8 cellular contexts compared by ENCODE assay signal in genomic region chr15:51076898-51077564, GRCh38. TPM values are rescaled to one million over a fixed set of nuclear protein-coding genes. Genes with fewer than 3 reads are reported as not detected.
DNase-seq lines count a peak whose midpoint lies in the region; ATAC-seq and TF ChIP-seq lines count a peak whose summit lies in the region.

No MANE protein-coding gene starts in this region.

- POLR2A ChIA-PET in MCF 10A (lab: Yijun Ruan, JAX), result no interaction called here

- H3K9me3 ChIP-seq in mammary epithelial cell (replicated peaks; ENCODE audit: insufficient read depth, low read length) (no peaks in the 10 kb centered on the region), psoas muscle (no peaks in the 10 kb centered on the region), HAP-1 (no peaks in the 10 kb centered on the region)

- intact Hi-C loops in MCF 10A (cut with micrococcal nuclease), result no loop called here
- intact Hi-C loops in mammary epithelial cell (cut with micrococcal nuclease), result no loop called here
- intact Hi-C loops in psoas muscle (cut with DNase I), result no loop called here

- no peaks in the 10 kb centered on the region for H3K79me2 ChIP-seq in mammary epithelial cell (ENCODE audit: insufficient read depth, low read length)

- H4K20me1 ChIP-seq in mammary epithelial cell (ENCODE audit: insufficient read depth, low read length), result no peaks in the 10 kb centered on the region

- H3K9ac ChIP-seq in mammary epithelial cell (ENCODE audit: insufficient read depth, low read length), result no peak overlapping the region

- WGBS in mammary epithelial cell (ENCODE audit: low coverage, missing lambda C conversion rate), result 96% methylated on average over 17 of the region's 25 CpGs
- 79 to 86% (median 81%) methylated on average over 25 of the region's 25 CpGs for WGBS in psoas muscle, 3 donors

- H3K27ac Mint-ChIP-seq in MCF 10A (ENCODE audit: low read depth, unreplicated experiment), result peak overlapping the region; percentile 46

- no peaks in the 10 kb centered on the region for H3K27me3 Mint-ChIP-seq in MCF 10A (ENCODE audit: insufficient read depth, unreplicated experiment)

- no peak overlapping the region for H3K4me3 Mint-ChIP-seq in MCF 10A (ENCODE audit: unreplicated experiment)

- TF ChIP-seq CTCF in MCF 10A (IDR thresholded peaks at IDR 0.05; ENCODE audit: unreplicated experiment) (no peak), mammary epithelial cell (conservative IDR thresholded peaks at IDR 0.05 in 1 of 2, IDR thresholded peaks at IDR 0.05 in 1 of 2; ENCODE audit: extremely low read depth in 1 of 2, insufficient read depth in 1 of 2, low read depth in 1 of 2, low read length in 2 of 2) (no peak), psoas muscle (IDR thresholded peaks at IDR 0.05) (no peak)

- H3K36me3 ChIP-seq in mammary epithelial cell (ENCODE audit: insufficient read depth, low read length) (no peaks in the 10 kb centered on the region), psoas muscle (ENCODE audit: insufficient read depth in 1 of 2, low read depth in 1 of 2) (no peaks in the 10 kb centered on the region), HAP-1 (replicated peaks) (no peaks in the 10 kb centered on the region)

- H2AFZ ChIP-seq in mammary epithelial cell (ENCODE audit: low read depth, low read length), result no peak overlapping the region

- no peak overlapping the region for H3K4me2 ChIP-seq in mammary epithelial cell (ENCODE audit: insufficient read depth, low read depth, low read length)

- dilution Hi-C loops in mammary epithelial cell (cut with HindIII; ENCODE audit: low sequenced_read_pairs), result no loop called here

- H3K27me3 ChIP-seq in mammary epithelial cell (ENCODE audit: insufficient read depth, low read length) (no peaks in the 10 kb centered on the region), psoas muscle (ENCODE audit: insufficient read depth in 3 of 3, low read length in 2 of 3) (peaks cover 0 to 3% (median 0%) of the 10 kb centered on the region in 3 donors), HAP-1 (ENCODE audit: low read depth) (no peaks in the 10 kb centered on the region)

- peaks cover 12% of the 10 kb centered on the region for H3K36me3 Mint-ChIP-seq in MCF 10A (ENCODE audit: insufficient read depth, unreplicated experiment)

- H3K27ac ChIP-seq in mammary epithelial cell (ENCODE audit: insufficient read depth, low read depth, low read length), result no peak overlapping the region
- no peak overlapping the region for H3K27ac ChIP-seq in psoas muscle

- BruUV-seq in MCF 10A (replicated peaks; lab: Mats Ljungman, UMichigan) (no TSS peak), mammary epithelial cell (replicated peaks; lab: Mats Ljungman, UMichigan) (no TSS peak)

- H3K4me1 ChIP-seq in mammary epithelial cell (ENCODE audit: insufficient read depth, low read length) (peaks cover 25% of the 10 kb centered on the region), psoas muscle (no peaks in the 10 kb centered on the region), HAP-1 (no peaks in the 10 kb centered on the region)

- CTCF ChIA-PET in MCF 10A (lab: Yijun Ruan, JAX) (interaction anchor here (0.8 to 1.6 kb wide), 4 partner anchors 12 to 86 kb away, joined by 3 to 4 read pairs (median 3); no protein-coding TSS in a partner anchor), mammary epithelial cell (lab: Charles Lee; ENCODE audit: low non-redundant PET) (no interaction called here)

- DNase-seq in MCF 10A (ENCODE audit: unreplicated experiment), result no peak
- DNase-seq in mammary epithelial cell, result no peak
- DNase-seq in RPMI7951 (ENCODE audit: low read depth), result peak; percentile 98
- peak; percentile 27 for DNase-seq in fibroblast of the conjunctiva (ENCODE audit: low read depth)
- DNase-seq in psoas muscle, result peak; percentile 45 to 65
- no peak for DNase-seq in HPDE6-E6E7 (ENCODE audit: extremely low spot score)
- DNase-seq in HAP-1 (ENCODE audit: low spot score in 2 of 2), result no peak
- no peak for DNase-seq in NCI-H2227 (lab: John Stamatoyannopoulos, UW; ENCODE audit: unreplicated experiment)

- in situ Hi-C loops in mammary epithelial cell (cut with MboI; ENCODE audit: low sequenced_read_pairs in 2 of 2), result no loop called here
- in situ Hi-C loops in HAP-1 (cut with MboI; ENCODE audit: low sequenced_read_pairs), result no loop called here

- no peak overlapping the region for H3K4me3 ChIP-seq in mammary epithelial cell (replicated peaks in 1 of 3; ENCODE audit: insufficient read depth in 1 of 3, low read depth in 2 of 3, low read length in 3 of 3)
- H3K4me3 ChIP-seq in psoas muscle, result peak overlapping the region; percentile 36
- no peak overlapping the region for H3K4me3 ChIP-seq in HAP-1

- peaks cover 26% of the 10 kb centered on the region for H3K4me1 Mint-ChIP-seq in MCF 10A (ENCODE audit: insufficient read depth, unreplicated experiment)

- H3K9me3 Mint-ChIP-seq in MCF 10A (ENCODE audit: unreplicated experiment), result no peaks in the 10 kb centered on the region

- ATAC-seq in psoas muscle, result peak in 2 of 4 donors; percentile 35 to 36

RNA-seq across cellular contexts. Expression of gene TNFAIP8L3, which starts 17.7 kb away (rescaled TPM):
- total RNA-seq in MCF 10A (2022) (2.6 and 4.2 TPM in 2 replicates), mammary epithelial cell (1 to 10 TPM; 6.5 to 9.7 TPM), psoas muscle (10 to 100 TPM in 1 of 4 donors, 1 to 10 TPM in 1, under 1 TPM in 2; 0.61 to 14.1 (median 1.6) TPM)
- polyA plus RNA-seq in mammary epithelial cell (2.7 TPM), psoas muscle (10 to 100 TPM in 1 of 3 donors, under 1 TPM in 2; 0.52 to 47.3 (median 0.77) TPM)
- 14.6 TPM for polyA minus RNA-seq in mammary epithelial cell
- total RNA-seq in RPMI7951 (2014; rRNA removed; shearing (Covaris generic)), result 0.29 and 0.48 TPM in 2 replicates

Comparison
In these comparisons a context has a peak if more than half of its experiments do, and no peak if none do; other contexts are left out.
1. DNase-seq: peak in RPMI7951 (single experiment), fibroblast of the conjunctiva (single experiment) and psoas muscle (2 of 2); none in MCF 10A (single experiment), mammary epithelial cell (single experiment), HPDE6-E6E7 (single experiment), HAP-1 (0 of 2) and NCI-H2227 (single experiment).